Comparison of ENCODE assay signal across 1 cellular context in the genomic region with DNA sequence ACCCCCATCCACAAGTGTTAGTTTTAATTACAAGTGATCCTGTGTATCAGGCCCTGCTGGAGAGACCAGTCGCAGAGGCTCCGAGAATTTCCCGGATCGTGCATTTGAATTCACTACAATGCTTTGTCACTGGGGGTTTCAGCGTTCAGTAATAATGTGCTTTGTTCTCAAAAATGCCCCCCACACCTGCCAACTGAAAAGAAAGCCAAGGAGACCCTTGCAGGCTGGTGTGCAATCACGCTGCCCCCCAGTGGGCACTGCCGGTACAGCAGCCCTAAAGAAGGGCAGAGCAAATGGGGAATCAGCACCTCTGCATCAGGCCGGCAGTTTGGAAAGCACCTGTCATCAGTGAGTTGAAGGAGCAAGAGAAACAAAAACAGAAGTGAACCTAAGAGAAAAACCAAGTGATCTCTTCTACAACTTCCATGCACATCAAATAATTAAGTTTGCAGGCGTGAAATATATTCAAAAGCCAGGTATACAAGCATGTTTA.
TF ChIP-seq lines count a peak whose summit lies in the region.

No MANE protein-coding gene starts in this region.

TF ChIP-seq in endothelial cell of umbilical vein, 7 proteins besides CTCF, POLR2A, EP300 and RAD21:
- TF ChIP-seq, protein P1, sequence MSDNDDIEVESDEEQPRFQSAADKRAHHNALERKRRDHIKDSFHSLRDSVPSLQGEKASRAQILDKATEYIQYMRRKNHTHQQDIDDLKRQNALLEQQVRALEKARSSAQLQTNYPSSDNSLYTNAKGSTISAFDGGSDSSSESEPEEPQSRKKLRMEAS (IDR thresholded peaks at IDR 0.05; ENCODE audit: insufficient read depth, insufficient read length) = no peak
- TF ChIP-seq FOS (IDR thresholded peaks at IDR 0.05; ENCODE audit: borderline replicate concordance, insufficient read depth, low read length) = no peak
- no peak for TF ChIP-seq POLR2AphosphoS5 (IDR thresholded peaks at IDR 0.05; ENCODE audit: insufficient read depth, low read depth, low read length)
- TF ChIP-seq GATA2 (IDR thresholded peaks at IDR 0.05; ENCODE audit: insufficient read depth, insufficient read length, low read depth, low read length) = no peak
- no peak for TF ChIP-seq EZH2 (IDR thresholded peaks at IDR 0.05; ENCODE audit: borderline replicate concordance, low read depth, low read length, severe bottlenecking)
- no peak for TF ChIP-seq MYC (IDR thresholded peaks at IDR 0.05; ENCODE audit: low read depth, low read length)
- no peak for TF ChIP-seq JUN (IDR thresholded peaks at IDR 0.05; ENCODE audit: borderline replicate concordance, insufficient read depth, insufficient read length, low read depth)
TF ChIP-seq in endothelial cell of umbilical vein: peak in this region for 0.
